In genomic region chr17:61403846-61404701, GRCh38 we compare ENCODE assay signal across 10 cellular contexts. TPM values are rescaled to one million over a fixed set of nuclear protein-coding genes. Genes with fewer than 3 reads are reported as not detected.
DNase-seq lines count a peak whose midpoint lies in the region; ATAC-seq, FAIRE-seq and TF ChIP-seq lines count a peak whose summit lies in the region.
"Had no signal": no experiment of that assay in that cellular context is flagged by ENCODE, and none has a peak within 500 bp of the region (broad histone marks: within the 10 kb centered on the region; RNA-seq: fewer than 3 reads in every experiment).

No MANE protein-coding gene starts in this region.

- FAIRE-seq in GM19239 (lab: Jason Lieb, UNC), result no peak
- FAIRE-seq: colon had no signal

- H3K27me3 ChIP-seq in cardiac muscle cell, result peaks cover 64% of the 10 kb centered on the region
- peaks cover 93% of the 10 kb centered on the region for H3K27me3 ChIP-seq in mucosa of stomach (ENCODE audit: control insufficient read depth, insufficient read depth, low read length)
- no peaks in the 10 kb centered on the region for H3K27me3 ChIP-seq in aorta (ENCODE audit: control insufficient read depth in 1 of 2, insufficient read depth in 2 of 2, low read length in 1 of 2)

- H3K9ac ChIP-seq in mucosa of stomach (ENCODE audit: low read length), result peak overlapping the region; percentile 44

- DNase-seq in cardiac muscle cell (ENCODE audit: low read depth in 1 of 2, low spot score in 1 of 2) (no peak), cardiac septum (ENCODE audit: low spot score) (no peak), coronary artery (ENCODE audit: low spot score) (no peak), aorta (peak; percentile 54 to 73), GM19239 (ENCODE audit: insufficient read length, low spot score) (no peak), NAMALWA (ENCODE audit: low spot score) (no peak)
- DNase-seq: PC-9 had no signal

- H3K4me3 ChIP-seq in cardiac muscle cell (peak overlapping the region; percentile 63), coronary artery (peak overlapping the region; percentile 84), mucosa of stomach (ENCODE audit: low read length) (no peak overlapping the region), aorta (ENCODE audit: low read length in 2 of 2) (no peak overlapping the region)
- H3K4me3 ChIP-seq: PC-9 had no signal

- intact Hi-C loops in cardiac septum (cut with DNase I), result no loop called here
- intact Hi-C loops in aorta (cut with DNase I), result loop anchor here in 1 of 2 donors (5.0 kb wide), 2 partner anchors 272 to 497 kb away; no protein-coding TSS in a partner anchor

- peaks cover 44% of the 10 kb centered on the region for H3K4me1 ChIP-seq in cardiac muscle cell (ENCODE audit: low read depth)
- peaks cover 31% of the 10 kb centered on the region for H3K4me1 ChIP-seq in mucosa of stomach (ENCODE audit: control insufficient read depth, insufficient read depth, low read length)
- H3K4me1 ChIP-seq in aorta (ENCODE audit: control insufficient read depth in 1 of 2, insufficient read depth in 2 of 2, low read length in 2 of 2), result no peaks in the 10 kb centered on the region

- ATAC-seq in aorta (ENCODE audit: low FRiP score) (no peak), HG02973 (IDR thresholded peaks at IDR 0.05; ENCODE audit: unreplicated experiment) (no peak)

- WGBS in aorta, 2 donors, result 70 to 73% methylated on average over 71 of the region's 71 CpGs

- H3K27ac ChIP-seq in cardiac muscle cell (no peak overlapping the region), coronary artery (peak overlapping the region; percentile 97 to 99), aorta (ENCODE audit: low read depth in 1 of 2, low read length in 2 of 2) (no peak overlapping the region)
- H3K27ac ChIP-seq: PC-9 had no signal

- H3K36me3 ChIP-seq in cardiac muscle cell (peaks cover 29% of the 10 kb centered on the region), mucosa of stomach (ENCODE audit: control insufficient read depth, insufficient read depth, low read length) (no peaks in the 10 kb centered on the region), aorta (ENCODE audit: control insufficient read depth in 1 of 2, insufficient read depth in 2 of 2, low read length in 1 of 2) (no peaks in the 10 kb centered on the region)

- TF ChIP-seq CTCF in cardiac muscle cell (IDR thresholded peaks at IDR 0.05; ENCODE audit: low read depth, low read length), result no peak
- TF ChIP-seq CTCF in coronary artery (IDR thresholded peaks at IDR 0.05), result no peak

- H3K9me3 ChIP-seq in cardiac muscle cell (ENCODE audit: low read depth) (no peaks in the 10 kb centered on the region), mucosa of stomach (ENCODE audit: control insufficient read depth, low read length) (no peaks in the 10 kb centered on the region), aorta (ENCODE audit: control insufficient read depth, low read length) (no peaks in the 10 kb centered on the region)

RNA-seq across cellular contexts. Expression of gene TBX2, which starts 4.4 kb away (rescaled TPM):
- 228 and 273 TPM in 2 replicates for total RNA-seq in cardiac muscle cell
- polyA plus RNA-seq in cardiac muscle cell, result 193 and 212 TPM in 2 replicates
- 17.2 TPM for total RNA-seq in cardiac septum
- 10 to 100 TPM; 28.9 to 42.6 TPM for total RNA-seq in aorta
- polyA plus RNA-seq in aorta, result 100 to 1,000 TPM in 1 of 2 donors, 10 to 100 TPM in 1; 11.5 to 116 TPM

RNA-seq across cellular contexts. Expression of gene TBX4, which starts 48.1 kb away (rescaled TPM):
- total RNA-seq in cardiac muscle cell, result 1.6 and 1.9 TPM in 2 replicates
- polyA plus RNA-seq in cardiac muscle cell, result 0.54 and 2.6 TPM in 2 replicates
- total RNA-seq in cardiac septum, result 0.05 TPM
- total RNA-seq in aorta, result under 1 TPM; 0.23 to 0.27 TPM
- not detected for polyA plus RNA-seq in aorta
- total RNA-seq: PC-9 had no signal

Comparison
In these comparisons a context has a peak if more than half of its experiments do, and no peak if none do; other contexts are left out.
1. DNase-seq: peak in aorta (2 of 2); none in cardiac muscle cell (0 of 2), cardiac septum (single experiment), coronary artery (single experiment), GM19239 (single experiment) and NAMALWA (single experiment).
2. H3K27ac ChIP-seq: peak in coronary artery (2 of 2); none in cardiac muscle cell (single experiment) and aorta (0 of 2).
3. H3K4me3 ChIP-seq: peak in cardiac muscle cell (single experiment) and coronary artery (single experiment); none in mucosa of stomach (single experiment) and aorta (0 of 2).